ENCODE assay signal across 22 cellular contexts in genomic region chr2:182982934-182983333, GRCh38.
"Had no signal": no experiment of that assay in that cellular context is flagged by ENCODE, and none has a peak within 500 bp of the region (broad histone marks: within the 10 kb centered on the region; RNA-seq: fewer than 3 reads in every experiment).

No MANE protein-coding gene starts in this region.

- DNase-seq: Kasumi-1, MM.1S, NCI-H1092 treated with DMSO at 0.1 percent for 48 hours, NCI-H1436, NCI-H187, NCI-H2029, NCI-H2081 treated with DMSO at 0.1 percent for 48 hours, NCI-H2171, NCI-H226, NCI-H446, NCI-H510A, NCI-H524 treated with DMSO at 0.1 percent for 48 hours, NCI-H69, NCI-H774, PC-3, SHP77 had no signal

- H3K27ac ChIP-seq: HL-60, KMS-11, RWPE1 had no signal

- ATAC-seq: Panc1, PC-3, SK-N-SH treated with all-trans-retinoic acid at 6 μM for 48 hours had no signal

- H3K4me2 ChIP-seq: KMS-11 had no signal

- FAIRE-seq: HTR-8/SVneo had no signal

- H3K9ac ChIP-seq: KMS-11 had no signal
